Comparison of ENCODE assay signal across 25 cellular contexts in genomic region chr17:48057626-48058025, GRCh38. TPM values are rescaled to one million over a fixed set of nuclear protein-coding genes. Genes with fewer than 3 reads are reported as not detected.
DNase-seq lines count a peak whose midpoint lies in the region; ATAC-seq, FAIRE-seq and TF ChIP-seq lines count a peak whose summit lies in the region.
"Had no signal": no experiment of that assay in that cellular context is flagged by ENCODE, and none has a peak within 500 bp of the region (broad histone marks: within the 10 kb centered on the region; RNA-seq: fewer than 3 reads in every experiment).

No MANE protein-coding gene starts in this region.

- FAIRE-seq in GM12892 (lab: Jason Lieb, UNC): no peak
- FAIRE-seq: A204.1, GM19239, small intestine had no signal

- H2BK20ac ChIP-seq in H9 (ENCODE audit: low read depth, low read length, poor library complexity, severe bottlenecking): no peak overlapping the region

- intact Hi-C loops in activated CD4-positive, alpha-beta T cell treated with anti-CD3 and anti-CD28 coated beads, Interleukin-2, amount 10 ng/mL, durations not matched to agents 24 days and 14 days (cut with micrococcal nuclease): no loop called here
- intact Hi-C loops in sciatic nerve (cut with DNase I): no loop called here

- H3T11ph ChIP-seq in H9 (ENCODE audit: low read length): no peak overlapping the region

- H2AFZ ChIP-seq in H9 (ENCODE audit: low read length): no peak overlapping the region

- H3K4me1 ChIP-seq in H9 (ENCODE audit: insufficient read depth, low read length): peaks cover 12% of the 10 kb centered on the region; the same call in 1 of the 2 replicates

- H3K18ac ChIP-seq in H9 (ENCODE audit: insufficient read length, low read depth, low read length): no peak overlapping the region

- H3K4me1 Mint-ChIP-seq in activated CD4-positive, alpha-beta T cell treated with anti-CD3 and anti-CD28 coated beads, Interleukin-2, amount 10 ng/mL, durations not matched to agents 24 days and 14 days: peaks cover 34% of the 10 kb centered on the region
- H3K4me1 Mint-ChIP-seq in H9: peaks cover 46 to 60% of the 10 kb centered on the region in 2 experiments
- H3K4me1 Mint-ChIP-seq in activated naive CD8-positive, alpha-beta T cell treated with anti-CD3 and anti-CD28 coated beads, Interleukin-2, amount 50 U/mL, for 24 hours: peaks cover 36% of the 10 kb centered on the region

- H4K91ac ChIP-seq in H9 (ENCODE audit: insufficient read length, low read depth, low read length): no peak overlapping the region

- no peak overlapping the region for H3K27ac ChIP-seq in H9 (ENCODE audit: insufficient read length, low read depth, low read length)
- H3K27ac ChIP-seq: foreskin keratinocyte, lower lobe of right lung, SJSA1, WERI-Rb-1 had no signal

- no peak overlapping the region for H2AK5ac ChIP-seq in H9 (ENCODE audit: insufficient read length, low read length)

- peaks cover 78% of the 10 kb centered on the region for H3K36me3 Mint-ChIP-seq in activated CD4-positive, alpha-beta T cell treated with anti-CD3 and anti-CD28 coated beads, Interleukin-2, amount 10 ng/mL, durations not matched to agents 24 days and 14 days (ENCODE audit: low read depth)
- H3K36me3 Mint-ChIP-seq in H9 (ENCODE audit: insufficient read depth in 1 of 3, low read depth in 3 of 3): peaks cover 68 to 79% (median 72%) of the 10 kb centered on the region in 3 experiments
- H3K36me3 Mint-ChIP-seq in activated naive CD8-positive, alpha-beta T cell treated with anti-CD3 and anti-CD28 coated beads, Interleukin-2, amount 50 U/mL, for 24 hours (ENCODE audit: low read depth): peaks cover 65% of the 10 kb centered on the region

- peak overlapping the region; percentile 95 for H3K27ac Mint-ChIP-seq in activated CD4-positive, alpha-beta T cell treated with anti-CD3 and anti-CD28 coated beads, Interleukin-2, amount 10 ng/mL, durations not matched to agents 24 days and 14 days
- peak overlapping the region in 2 of 3 experiments; percentile 49 to 99; a peak in 4 of 7 replicates for H3K27ac Mint-ChIP-seq in H9
- H3K27ac Mint-ChIP-seq in activated naive CD8-positive, alpha-beta T cell treated with anti-CD3 and anti-CD28 coated beads, Interleukin-2, amount 50 U/mL, for 24 hours: peak overlapping the region; percentile 60

- TF ChIP-seq CTCF in H9 (conservative IDR thresholded peaks at IDR 0.05): no peak

- no peak overlapping the region for H3K56ac ChIP-seq in H9 (ENCODE audit: insufficient read length, low read depth, low read length)

- H3K27me3 Mint-ChIP-seq in activated CD4-positive, alpha-beta T cell treated with anti-CD3 and anti-CD28 coated beads, Interleukin-2, amount 10 ng/mL, durations not matched to agents 24 days and 14 days: no peaks in the 10 kb centered on the region
- H3K27me3 Mint-ChIP-seq in H9 (ENCODE audit: low read depth): no peaks in the 10 kb centered on the region; the same call in 1 of the 2 replicates
- no peaks in the 10 kb centered on the region for H3K27me3 Mint-ChIP-seq in activated naive CD8-positive, alpha-beta T cell treated with anti-CD3 and anti-CD28 coated beads, Interleukin-2, amount 50 U/mL, for 24 hours
- H3K27me3 Mint-ChIP-seq: activated T-helper 17 cell treated with anti-CD3 and anti-CD28 coated beads, Interleukin-2, amount 50 U/mL, for 72 hours; progenitor cell of endocrine pancreas had no signal

- no peak overlapping the region for H3K4me2 ChIP-seq in H9 (ENCODE audit: insufficient read depth, insufficient read length, low read length)

- no peak overlapping the region for H4K8ac ChIP-seq in H9 (replicated peaks; ENCODE audit: insufficient read length, low read depth, low read length)

- no peak for TF ChIP-seq POLR2A in GM12892 (IDR thresholded peaks at IDR 0.05; ENCODE audit: low read depth, low read length)

- no peak overlapping the region for H3K4me3 Mint-ChIP-seq in activated CD4-positive, alpha-beta T cell treated with anti-CD3 and anti-CD28 coated beads, Interleukin-2, amount 10 ng/mL, durations not matched to agents 24 days and 14 days
- 0 out of 5 replicates have a peak overlapping the region, but pooled peaks of 1 of the 2 experiments have one; percentile 16 for H3K4me3 Mint-ChIP-seq in H9
- no peak overlapping the region for H3K4me3 Mint-ChIP-seq in activated naive CD8-positive, alpha-beta T cell treated with anti-CD3 and anti-CD28 coated beads, Interleukin-2, amount 50 U/mL, for 24 hours
- H3K4me3 Mint-ChIP-seq: activated T-helper 17 cell treated with anti-CD3 and anti-CD28 coated beads, Interleukin-2, amount 50 U/mL, for 72 hours had no signal

- DNase-seq in activated CD4-positive, alpha-beta T cell treated with anti-CD3 and anti-CD28 coated beads, Interleukin-2, amount 10 ng/mL, durations not matched to agents 24 days and 14 days: no peak
- DNase-seq in activated CD4-positive, alpha-beta T cell treated with anti-CD3 and anti-CD28 coated beads for 1 hour: no peak
- no peak for DNase-seq in H9
- DNase-seq in activated naive CD8-positive, alpha-beta T cell treated with anti-CD3 and anti-CD28 coated beads, Interleukin-2, amount 50 U/mL, for 24 hours: no peak
- peak; percentile 9 for DNase-seq in sciatic nerve (ENCODE audit: low spot score)
- no peak for DNase-seq in activated effector memory CD4-positive, alpha-beta T cell treated with Interleukin-2 at 50 U/mL for 16 hours
- no peak for DNase-seq in UCSD-AML1 (lab: John Stamatoyannopoulos, UW; ENCODE audit: unreplicated experiment)
- no peak for DNase-seq in GM12892 (ENCODE audit: insufficient read length)
- DNase-seq: COR-L47; dorsolateral prefrontal cortex; foreskin keratinocyte; KG1; lower lobe of right lung; NCI-H1436 treated with DMSO at 0.1 percent for 48 hours; NCI-H510A; small intestine; stimulated activated CD4-positive, alpha-beta T cell treated with anti-CD3 and anti-CD28 coated beads, Interleukin-4, amount 100 ng/mL, for 1 hour; trophoblast cell; WERI-Rb-1 had no signal

- H4K5ac ChIP-seq in H9 (ENCODE audit: insufficient read length, low read depth, low read length): no peak overlapping the region

- H2BK120ac ChIP-seq in H9 (ENCODE audit: low read depth, low read length, poor library complexity, severe bottlenecking): no peak overlapping the region

- no peak overlapping the region for H2BK12ac ChIP-seq in H9 (ENCODE audit: insufficient read length, low read depth, low read length)

- no peaks in the 10 kb centered on the region for H3K9me3 ChIP-seq in H9 (ENCODE audit: control insufficient read depth, low read depth, low read length)
- H3K9me3 ChIP-seq: lower lobe of right lung, SJSA1 had no signal

- no peak overlapping the region for H3K4ac ChIP-seq in H9 (ENCODE audit: low read depth, low read length)

- H3K14ac ChIP-seq in H9 (ENCODE audit: insufficient read depth, low read length): no peak overlapping the region

- peaks cover 8% of the 10 kb centered on the region for H3K23me2 ChIP-seq in H9 (ENCODE audit: insufficient read length, low read depth, low read length, poor library complexity, severe bottlenecking)

- no peak overlapping the region for H3K9ac ChIP-seq in H9 (ENCODE audit: extremely low read depth, insufficient read length, low read length)

- no peak for ATAC-seq in activated naive CD8-positive, alpha-beta T cell treated with anti-CD3 and anti-CD28 coated beads, Interleukin-2, amount 50 U/mL, for 24 hours
- no peak for ATAC-seq in sciatic nerve
- ATAC-seq: activated T-helper 17 cell treated with anti-CD3 and anti-CD28 coated beads, Interleukin-2, amount 50 U/mL, for 72 hours; foreskin keratinocyte; lower lobe of right lung; Panc1 had no signal

- H3K23ac ChIP-seq in H9 (ENCODE audit: insufficient read length, low read depth, low read length): no peak overlapping the region

- peaks cover 8% of the 10 kb centered on the region; the same call in 1 of the 2 replicates for H3K79me2 ChIP-seq in H9 (ENCODE audit: insufficient read depth, low read length)

- no peak overlapping the region for H2BK15ac ChIP-seq in H9 (ENCODE audit: low read depth, low read length)

- peaks cover 4% of the 10 kb centered on the region for H3K79me1 ChIP-seq in H9 (ENCODE audit: insufficient read depth, low read depth, low read length, poor library complexity, severe bottlenecking)

- no CpG with 5 or more reads among the region's 4 CpGs for WGBS in H9 (ENCODE audit: extremely low coverage, insufficient read length, low lambda C conversion rate)

- H3K9me3 Mint-ChIP-seq in activated CD4-positive, alpha-beta T cell treated with anti-CD3 and anti-CD28 coated beads, Interleukin-2, amount 10 ng/mL, durations not matched to agents 24 days and 14 days: no peaks in the 10 kb centered on the region
- no peaks in the 10 kb centered on the region; a peak in 2 of 5 replicates for H3K9me3 Mint-ChIP-seq in H9
- no peaks in the 10 kb centered on the region for H3K9me3 Mint-ChIP-seq in activated naive CD8-positive, alpha-beta T cell treated with anti-CD3 and anti-CD28 coated beads, Interleukin-2, amount 50 U/mL, for 24 hours
- H3K9me3 Mint-ChIP-seq: activated T-helper 17 cell treated with anti-CD3 and anti-CD28 coated beads, Interleukin-2, amount 50 U/mL, for 72 hours had no signal

- no peak overlapping the region for H2BK5ac ChIP-seq in H9 (ENCODE audit: insufficient read length, low read length)

- H4K20me1 ChIP-seq in H9 (ENCODE audit: control insufficient read depth, insufficient read depth, insufficient read length): no peaks in the 10 kb centered on the region

- no peaks in the 10 kb centered on the region for H3K27me3 ChIP-seq in H9 (ENCODE audit: insufficient read depth, low read length)
- H3K27me3 ChIP-seq: dorsolateral prefrontal cortex, foreskin keratinocyte, SJSA1 had no signal

RNA-seq across cellular contexts. Expression of gene NFE2L1, which starts 9.5 kb away (rescaled TPM):
- 85.2 and 93.1 TPM in 2 replicates for total RNA-seq in activated CD4-positive, alpha-beta T cell treated with anti-CD3 and anti-CD28 coated beads, Interleukin-2, amount 10 ng/mL, durations not matched to agents 24 days and 14 days
- 158 and 161 TPM in 2 replicates for total RNA-seq in H9 (2021)
- total RNA-seq in sciatic nerve: 287 TPM
- polyA plus RNA-seq in GM12892 (2012; ENCODE audit: missing spikeins): 42.1 TPM

RNA-seq across cellular contexts. Expression of gene COPZ2, which starts 20.0 kb away (rescaled TPM):
- total RNA-seq in activated CD4-positive, alpha-beta T cell treated with anti-CD3 and anti-CD28 coated beads, Interleukin-2, amount 10 ng/mL, durations not matched to agents 24 days and 14 days: 4.4 and 4.5 TPM in 2 replicates
- total RNA-seq in H9 (2021) (0.68 and 0.77 TPM in 2 replicates), sciatic nerve (72.7 TPM)
- polyA plus RNA-seq in GM12892 (2012; ENCODE audit: missing spikeins): 2.6 TPM
- total RNA-seq: progenitor cell of endocrine pancreas had no signal

RNA-seq across cellular contexts. Expression of gene CBX1, which starts 43.7 kb away (rescaled TPM):
- 61.3 and 64.6 TPM in 2 replicates for total RNA-seq in activated CD4-positive, alpha-beta T cell treated with anti-CD3 and anti-CD28 coated beads, Interleukin-2, amount 10 ng/mL, durations not matched to agents 24 days and 14 days
- total RNA-seq in H9 (2021) (155 and 158 TPM in 2 replicates), sciatic nerve (53.0 TPM)
- polyA plus RNA-seq in GM12892 (2012; ENCODE audit: missing spikeins): 78.8 TPM

RNA-seq across cellular contexts. Expression of gene SNX11, which starts 49.9 kb away (rescaled TPM):
- 33.3 and 34.9 TPM in 2 replicates for total RNA-seq in activated CD4-positive, alpha-beta T cell treated with anti-CD3 and anti-CD28 coated beads, Interleukin-2, amount 10 ng/mL, durations not matched to agents 24 days and 14 days
- total RNA-seq in H9 (2021) (20.0 and 21.7 TPM in 2 replicates), sciatic nerve (18.5 TPM)
- polyA plus RNA-seq in GM12892 (2012; ENCODE audit: missing spikeins): 79.8 TPM

Comparison
In these comparisons a context has a peak if more than half of its experiments do, and no peak if none do; other contexts are left out.
1. RNA of gene COPZ2, which starts 20.0 kb away (total RNA-seq): 72.7 TPM in sciatic nerve (single experiment); 4.4 to 4.5 TPM in activated CD4-positive, alpha-beta T cell treated with anti-CD3 and anti-CD28 coated beads, Interleukin-2, amount 10 ng/mL, durations not matched to agents 24 days and 14 days and 0.68 to 0.77 TPM in H9; every median in the first group is over 10 times any median in the second.
2. Peak in every context shown above with its lines, with median percentiles within 50 percentile points of each other: H3K27ac Mint-ChIP-seq.